Comparison of ENCODE assay signal across 23 cellular contexts in genomic region chr16:80299416-80299815, GRCh38.
A peak's percentile ranks its signal among the peaks of the same experiment; 100 is the strongest.
DNase-seq lines count a peak whose midpoint lies in the region; ATAC-seq and TF ChIP-seq lines count a peak whose summit lies in the region.
"Had no signal": no experiment of that assay in that cellular context is flagged by ENCODE, and none has a peak within 500 bp of the region (broad histone marks: within the 10 kb centered on the region; RNA-seq: fewer than 3 reads in every experiment).

No MANE protein-coding gene starts in this region.

- peaks cover 10% of the 10 kb centered on the region for H3K9me3 Mint-ChIP-seq in Caco-2 (ENCODE audit: unreplicated experiment)
- no peaks in the 10 kb centered on the region for H3K9me3 Mint-ChIP-seq in activated CD8-positive, alpha-beta memory T cell treated with anti-CD3 and anti-CD28 coated beads, Interleukin-2, amount 10 ng/mL, durations not matched to agents 7 days and 5 days (ENCODE audit: low read depth)
- H3K9me3 Mint-ChIP-seq: activated CD4-positive, alpha-beta T cell treated with anti-CD3 and anti-CD28 coated beads, Interleukin-2, amount 10 ng/mL, durations not matched to agents 7 days and 5 days had no signal

- H3K9me3 ChIP-seq in Caco-2, result no peaks in the 10 kb centered on the region
- H3K9me3 ChIP-seq: breast epithelium, upper lobe of left lung had no signal

- intact Hi-C loops in Caco-2 (cut with micrococcal nuclease; ENCODE audit: unreplicated experiment), result loop anchor here (2.0 kb wide), 1 partner anchor 51 kb away; no protein-coding TSS in a partner anchor

- H3K36me3 Mint-ChIP-seq in Caco-2 (ENCODE audit: insufficient read depth, unreplicated experiment), result no peaks in the 10 kb centered on the region
- H3K36me3 Mint-ChIP-seq in activated CD8-positive, alpha-beta memory T cell treated with anti-CD3 and anti-CD28 coated beads, Interleukin-2, amount 10 ng/mL, durations not matched to agents 7 days and 5 days, result no peaks in the 10 kb centered on the region
- H3K36me3 Mint-ChIP-seq: activated naive CD8-positive, alpha-beta T cell; CD8-positive, alpha-beta memory T cell had no signal

- peaks cover 53% of the 10 kb centered on the region for H3K4me1 Mint-ChIP-seq in Caco-2 (ENCODE audit: low read depth, unreplicated experiment)
- no peaks in the 10 kb centered on the region for H3K4me1 Mint-ChIP-seq in activated CD8-positive, alpha-beta memory T cell treated with anti-CD3 and anti-CD28 coated beads, Interleukin-2, amount 10 ng/mL, durations not matched to agents 7 days and 5 days
- H3K4me1 Mint-ChIP-seq: activated CD4-positive, alpha-beta T cell treated with anti-CD3 and anti-CD28 coated beads, Interleukin-2, amount 10 ng/mL, durations not matched to agents 7 days and 5 days; activated T-helper 17 cell treated with anti-CD3 and anti-CD28 coated beads, Interleukin-2, amount 50 U/mL, for 72 hours; CD8-positive, alpha-beta memory T cell; naive thymus-derived CD8-positive, alpha-beta T cell had no signal

- H3K27ac Mint-ChIP-seq in Caco-2 (ENCODE audit: unreplicated experiment), result peak overlapping the region; percentile 65
- no peak overlapping the region for H3K27ac Mint-ChIP-seq in activated CD8-positive, alpha-beta memory T cell treated with anti-CD3 and anti-CD28 coated beads, Interleukin-2, amount 10 ng/mL, durations not matched to agents 7 days and 5 days
- H3K27ac Mint-ChIP-seq: activated CD4-positive, alpha-beta T cell treated with anti-CD3 and anti-CD28 coated beads, Interleukin-2, amount 10 ng/mL, durations not matched to agents 7 days and 5 days; activated naive CD8-positive, alpha-beta T cell; activated T-helper 17 cell treated with anti-CD3 and anti-CD28 coated beads, Interleukin-2, amount 50 U/mL, for 72 hours; dendritic cell treated with granulocyte-macrophage colony-stimulating factor and Interleukin-4, amounts not matched to agents 40 ng/mL and 50 ng/mL, for 4 days; naive thymus-derived CD8-positive, alpha-beta T cell had no signal

- ATAC-seq in activated CD8-positive, alpha-beta memory T cell treated with anti-CD3 and anti-CD28 coated beads, Interleukin-2, amount 10 ng/mL, durations not matched to agents 7 days and 5 days, result no peak
- ATAC-seq: activated T-helper 17 cell treated with anti-CD3 and anti-CD28 coated beads, Interleukin-2, amount 50 U/mL, for 72 hours; foreskin keratinocyte; naive thymus-derived CD8-positive, alpha-beta T cell had no signal

- H3K4me1 ChIP-seq in Caco-2, result peaks cover 64% of the 10 kb centered on the region
- H3K4me1 ChIP-seq: breast epithelium, foreskin keratinocyte had no signal

- no TSS peak for BruUV-seq in Caco-2 (replicated peaks; lab: Mats Ljungman, UMichigan)

- CTCF ChIA-PET in Caco-2 (lab: Charles Lee), result no interaction called here
- CTCF ChIA-PET in activated CD8-positive, alpha-beta memory T cell treated with anti-CD3 and anti-CD28 coated beads, Interleukin-2, amount 10 ng/mL, durations not matched to agents 7 days and 5 days (lab: Charles Lee), result no interaction called here

- POLR2A ChIA-PET in Caco-2 (lab: Charles Lee), result no interaction called here

- TF ChIP-seq CTCF in Caco-2 (IDR thresholded peaks at IDR 0.05; ENCODE audit: insufficient read depth in 1 of 2, low read depth in 1 of 2, low read length in 1 of 2, severe bottlenecking in 1 of 2, unreplicated experiment in 1 of 2), result no peak

- DNase-seq in Caco-2, result no peak
- peak; percentile 26 for DNase-seq in HuH-7 (ENCODE audit: low spot score)
- DNase-seq in dedifferentiated amniotic fluid mesenchymal stem cell (ENCODE audit: extremely low spot score), result peak; percentile 61
- DNase-seq in mucosa of gallbladder (ENCODE audit: low spot score), result peak; percentile 32
- DNase-seq in activated CD8-positive, alpha-beta memory T cell treated with anti-CD3 and anti-CD28 coated beads, Interleukin-2, amount 10 ng/mL, durations not matched to agents 7 days and 5 days, result no peak
- DNase-seq in NCI-H2196 (lab: John Stamatoyannopoulos, UW; ENCODE audit: unreplicated experiment), result no peak
- DNase-seq in COR-L47 (lab: John Stamatoyannopoulos, UW), result no peak
- DNase-seq in central memory CD4-positive, alpha-beta T cell, result no peak
- DNase-seq: activated CD4-positive, alpha-beta T cell treated with anti-CD3 and anti-CD28 coated beads, Interleukin-2, amount 10 ng/mL, durations not matched to agents 7 days and 5 days; CD8-positive, alpha-beta memory T cell; foreskin keratinocyte; HCEC 1CT; MM.1S; naive thymus-derived CD8-positive, alpha-beta T cell; NCI-H146; PC-9; SIG-M5; stimulated activated CD4-positive, alpha-beta T cell treated with anti-CD3 and anti-CD28 coated beads, Interleukin-4, amount 100 ng/mL, for 1 hour; upper lobe of left lung had no signal

- H3K27me3 Mint-ChIP-seq in Caco-2 (ENCODE audit: insufficient read depth, unreplicated experiment), result no peaks in the 10 kb centered on the region
- peaks cover 3% of the 10 kb centered on the region for H3K27me3 Mint-ChIP-seq in activated CD8-positive, alpha-beta memory T cell treated with anti-CD3 and anti-CD28 coated beads, Interleukin-2, amount 10 ng/mL, durations not matched to agents 7 days and 5 days
- H3K27me3 Mint-ChIP-seq: activated CD4-positive, alpha-beta T cell treated with anti-CD3 and anti-CD28 coated beads, Interleukin-2, amount 10 ng/mL, durations not matched to agents 7 days and 5 days; dendritic cell treated with granulocyte-macrophage colony-stimulating factor and Interleukin-4, amounts not matched to agents 40 ng/mL and 50 ng/mL, for 4 days had no signal

- H3K4me3 ChIP-seq in Caco-2 (ENCODE audit: low read depth, low read length), result no peak overlapping the region
- H3K4me3 ChIP-seq: breast epithelium, PC-9, upper lobe of left lung had no signal

- no peak overlapping the region for H3K4me3 Mint-ChIP-seq in Caco-2 (ENCODE audit: unreplicated experiment)
- H3K4me3 Mint-ChIP-seq in activated CD8-positive, alpha-beta memory T cell treated with anti-CD3 and anti-CD28 coated beads, Interleukin-2, amount 10 ng/mL, durations not matched to agents 7 days and 5 days, result no peak overlapping the region
- H3K4me3 Mint-ChIP-seq: activated CD4-positive, alpha-beta T cell treated with anti-CD3 and anti-CD28 coated beads, Interleukin-2, amount 10 ng/mL, durations not matched to agents 7 days and 5 days; activated naive CD8-positive, alpha-beta T cell; activated T-helper 17 cell treated with anti-CD3 and anti-CD28 coated beads, Interleukin-2, amount 50 U/mL, for 72 hours; dendritic cell treated with granulocyte-macrophage colony-stimulating factor and Interleukin-4, amounts not matched to agents 40 ng/mL and 50 ng/mL, for 4 days; naive thymus-derived CD8-positive, alpha-beta T cell had no signal

- H3K27me3 ChIP-seq in Caco-2 (replicated peaks; ENCODE audit: control insufficient read depth, insufficient read depth, low read length), result no peaks in the 10 kb centered on the region
- H3K27me3 ChIP-seq: breast epithelium, foreskin keratinocyte, upper lobe of left lung had no signal

- no peaks in the 10 kb centered on the region for H3K36me3 ChIP-seq in Caco-2 (ENCODE audit: control insufficient read depth, insufficient read depth, low read length)
- H3K36me3 ChIP-seq: breast epithelium, upper lobe of left lung had no signal

Comparison
In these comparisons a context has a peak if more than half of its experiments do, and no peak if none do; other contexts are left out.
1. DNase-seq: peak in HuH-7 (single experiment), dedifferentiated amniotic fluid mesenchymal stem cell (single experiment) and mucosa of gallbladder (single experiment); none in Caco-2 (0 of 2), activated CD8-positive, alpha-beta memory T cell treated with anti-CD3 and anti-CD28 coated beads, Interleukin-2, amount 10 ng/mL, durations not matched to agents 7 days and 5 days (single experiment), NCI-H2196 (single experiment), COR-L47 (single experiment) and central memory CD4-positive, alpha-beta T cell (single experiment).